Comparison of ENCODE assay signal across 1 cellular context in the genomic region with DNA sequence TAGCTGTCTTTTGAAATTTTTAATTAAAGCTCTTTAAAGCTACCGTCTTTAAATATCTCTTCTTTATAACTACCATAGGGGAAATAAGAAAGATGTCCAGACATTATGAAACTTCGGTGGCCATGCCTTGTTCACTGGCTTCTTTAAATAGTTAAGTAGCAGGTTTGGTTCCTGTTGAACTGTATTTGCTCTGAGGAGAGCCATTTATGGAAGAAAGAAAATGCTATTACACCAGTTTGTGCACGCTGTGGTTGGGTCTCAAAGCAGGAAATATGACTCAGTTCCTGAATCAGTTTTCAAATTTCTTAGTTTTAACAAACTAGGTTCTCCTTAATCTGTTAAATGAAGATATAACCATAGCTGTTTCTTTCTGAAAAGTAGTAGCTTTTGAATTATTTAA.
TF ChIP-seq lines count a peak whose summit lies in the region.

No MANE protein-coding gene starts in this region.

TF ChIP-seq in GM12878, 131 proteins besides CTCF, POLR2A, EP300 and RAD21 (continues in another document):
- TF ChIP-seq SPI1 (IDR thresholded peaks at IDR 0.05; ENCODE audit: borderline replicate concordance, insufficient read depth, low read depth, low read length) (peak; percentile 44; the same call in 1 of the 2 replicates), MXI1 (IDR thresholded peaks at IDR 0.05; ENCODE audit: low read depth, low read length) (0 out of 2 replicates have a peak, but pooled peaks have one; percentile 29), IRF4 (IDR thresholded peaks at IDR 0.05; ENCODE audit: low read depth, low read length) (peak; percentile 66; the same call in 1 of the 2 replicates), CREB1 (IDR thresholded peaks at IDR 0.05; ENCODE audit: low read depth) (no peak), IKZF2 (IDR thresholded peaks at IDR 0.05) (peak in 1 of 2 experiments; percentile 38; a peak in 1 of 4 replicates), PML (IDR thresholded peaks at IDR 0.05; ENCODE audit: low read length) (peak; percentile 74; the same call in 1 of the 2 replicates), MEF2B (IDR thresholded peaks at IDR 0.05; ENCODE audit: partially characterized antibody, poor library complexity, severe bottlenecking) (peak; percentile 90), SIX5 (IDR thresholded peaks at IDR 0.05; ENCODE audit: low read depth, low read length, severe bottlenecking) (no peak), USF1 (IDR thresholded peaks at IDR 0.05; ENCODE audit: borderline replicate concordance, extremely low read length, insufficient read depth, low read depth, low read length) (no peak), FOXM1 (IDR thresholded peaks at IDR 0.05; ENCODE audit: low read depth, low read length) (peak; percentile 88), NR2F1 (conservative IDR thresholded peaks at IDR 0.05) (0 out of 2 replicates have a peak, but pooled peaks have one; percentile 38), MEF2A (IDR thresholded peaks at IDR 0.05; ENCODE audit: insufficient read depth, low read depth, low read length) (peak; percentile 94), BHLHE40 (IDR thresholded peaks at IDR 0.05; ENCODE audit: borderline replicate concordance in 1 of 2, low read depth in 2 of 2, low read length in 1 of 2) (peak; percentile 37 to 64; a peak in 1 of 4 replicates), RUNX3 (IDR thresholded peaks at IDR 0.05; ENCODE audit: low read length) (peak; percentile 93), SUPT20H (IDR thresholded peaks at IDR 0.05; ENCODE audit: borderline replicate concordance, control insufficient read depth, low read depth, low read length) (no peak), BMI1 (IDR thresholded peaks at IDR 0.05; ENCODE audit: borderline replicate concordance) (no peak), MTA3 (IDR thresholded peaks at IDR 0.05; ENCODE audit: borderline replicate concordance, low read length) (peak; percentile 75; the same call in 1 of the 2 replicates), SUZ12 (IDR thresholded peaks at IDR 0.05; ENCODE audit: unreplicated experiment) (no peak), CREM (IDR thresholded peaks at IDR 0.05; ENCODE audit: low read depth) (0 out of 2 replicates have a peak, but pooled peaks have one; percentile 50), MTA2 (IDR thresholded peaks at IDR 0.05; ENCODE audit: low read depth) (no peak), YY1 (IDR thresholded peaks at IDR 0.05; ENCODE audit: low read depth, low read length) (0 out of 2 replicates have a peak, but pooled peaks have one; percentile 13), ETV6 (conservative IDR thresholded peaks at IDR 0.05 in 1 of 2, IDR thresholded peaks at IDR 0.05 in 1 of 2; ENCODE audit: borderline replicate concordance in 1 of 2, low read depth in 1 of 2) (peak in 1 of 2 experiments; percentile 94; a peak in 2 of 4 replicates), ATF7 (IDR thresholded peaks at IDR 0.05; ENCODE audit: low read depth) (peak; percentile 75), JUNB (IDR thresholded peaks at IDR 0.05) (peak; percentile 77), CUX1 (IDR thresholded peaks at IDR 0.05; ENCODE audit: insufficient replicate concordance, low read depth, low read length) (no peak), ZBTB11 (CRISPR knock-in tag; IDR thresholded peaks at IDR 0.05) (no peak), HDAC2 (IDR thresholded peaks at IDR 0.05) (no peak), SRF (IDR thresholded peaks at IDR 0.05; ENCODE audit: low read depth in 2 of 2, low read length in 2 of 2) (peak; percentile 63 to 98), BCL11A (IDR thresholded peaks at IDR 0.05; ENCODE audit: low read depth, low read length) (0 out of 2 replicates have a peak, but pooled peaks have one; percentile 9), EED (IDR thresholded peaks at IDR 0.05; ENCODE audit: low read depth) (0 out of 2 replicates have a peak, but pooled peaks have one; percentile 25), SREBF1 (IDR thresholded peaks at IDR 0.05; ENCODE audit: low read length) (no peak), PAX5 (IDR thresholded peaks at IDR 0.05; ENCODE audit: borderline replicate concordance, low read depth, low read length) (0 out of 2 replicates have a peak, but pooled peaks have one; percentile 59), JUND (IDR thresholded peaks at IDR 0.05; ENCODE audit: low read depth, low read length) (0 out of 2 replicates have a peak, but pooled peaks have one; percentile 51), ZBTB40 (IDR thresholded peaks at IDR 0.05; ENCODE audit: borderline replicate concordance) (no peak), BRCA1 (IDR thresholded peaks at IDR 0.05; ENCODE audit: low read depth, low read length) (no peak), POLR2AphosphoS2 (IDR thresholded peaks at IDR 0.05; ENCODE audit: low read depth, low read length) (no peak), GABPA (IDR thresholded peaks at IDR 0.05; ENCODE audit: low read depth) (0 out of 2 replicates have a peak, but pooled peaks have one; percentile 37), KAT2A (conservative IDR thresholded peaks at IDR 0.05; ENCODE audit: control insufficient read depth, low read depth, low read length) (no peak), RFX5 (IDR thresholded peaks at IDR 0.05; ENCODE audit: low read depth, low read length) (no peak), ZNF217 (IDR thresholded peaks at IDR 0.05) (peak; percentile 96)
- TF ChIP-seq, protein P1, sequence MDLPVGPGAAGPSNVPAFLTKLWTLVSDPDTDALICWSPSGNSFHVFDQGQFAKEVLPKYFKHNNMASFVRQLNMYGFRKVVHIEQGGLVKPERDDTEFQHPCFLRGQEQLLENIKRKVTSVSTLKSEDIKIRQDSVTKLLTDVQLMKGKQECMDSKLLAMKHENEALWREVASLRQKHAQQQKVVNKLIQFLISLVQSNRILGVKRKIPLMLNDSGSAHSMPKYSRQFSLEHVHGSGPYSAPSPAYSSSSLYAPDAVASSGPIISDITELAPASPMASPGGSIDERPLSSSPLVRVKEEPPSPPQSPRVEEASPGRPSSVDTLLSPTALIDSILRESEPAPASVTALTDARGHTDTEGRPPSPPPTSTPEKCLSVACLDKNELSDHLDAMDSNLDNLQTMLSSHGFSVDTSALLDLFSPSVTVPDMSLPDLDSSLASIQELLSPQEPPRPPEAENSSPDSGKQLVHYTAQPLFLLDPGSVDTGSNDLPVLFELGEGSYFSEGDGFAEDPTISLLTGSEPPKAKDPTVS (IDR thresholded peaks at IDR 0.05; ENCODE audit: low read depth, low read length), result no peak
- TF ChIP-seq, protein P2, sequence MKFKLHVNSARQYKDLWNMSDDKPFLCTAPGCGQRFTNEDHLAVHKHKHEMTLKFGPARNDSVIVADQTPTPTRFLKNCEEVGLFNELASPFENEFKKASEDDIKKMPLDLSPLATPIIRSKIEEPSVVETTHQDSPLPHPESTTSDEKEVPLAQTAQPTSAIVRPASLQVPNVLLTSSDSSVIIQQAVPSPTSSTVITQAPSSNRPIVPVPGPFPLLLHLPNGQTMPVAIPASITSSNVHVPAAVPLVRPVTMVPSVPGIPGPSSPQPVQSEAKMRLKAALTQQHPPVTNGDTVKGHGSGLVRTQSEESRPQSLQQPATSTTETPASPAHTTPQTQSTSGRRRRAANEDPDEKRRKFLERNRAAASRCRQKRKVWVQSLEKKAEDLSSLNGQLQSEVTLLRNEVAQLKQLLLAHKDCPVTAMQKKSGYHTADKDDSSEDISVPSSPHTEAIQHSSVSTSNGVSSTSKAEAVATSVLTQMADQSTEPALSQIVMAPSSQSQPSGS (IDR thresholded peaks at IDR 0.05; ENCODE audit: low read length), result peak; percentile 81
